In genomic region chr9:116741742-116742141, GRCh38 we compare ENCODE assay signal across 28 cellular contexts.
"Had no signal": no experiment of that assay in that cellular context is flagged by ENCODE, and none has a peak within 500 bp of the region (broad histone marks: within the 10 kb centered on the region; RNA-seq: fewer than 3 reads in every experiment).

No MANE protein-coding gene starts in this region.

- H3K9me3 ChIP-seq: colonic mucosa, esophagus squamous epithelium, gastrocnemius medialis, heart right ventricle, left lung, lower lobe of right lung, mucosa of descending colon had no signal

- H3K4me1 ChIP-seq: colonic mucosa, gastrocnemius medialis, left lung, lower lobe of right lung had no signal

- H3K36me3 ChIP-seq: colonic mucosa, esophagus squamous epithelium, gastrocnemius medialis, heart right ventricle, left lung, lower lobe of right lung had no signal

- H3K27ac ChIP-seq: colonic mucosa, epithelial cell of prostate, esophagus squamous epithelium, gastrocnemius medialis, heart right ventricle, left lung, lower lobe of right lung had no signal

- FAIRE-seq: endometrium, islet of Langerhans, keratinocyte had no signal

- H3K4me3 ChIP-seq: colonic mucosa, esophagus squamous epithelium, gastrocnemius medialis, heart right ventricle, left lung, lower lobe of right lung, mucosa of descending colon had no signal

- H3K27ac Mint-ChIP-seq: dendritic cell treated with granulocyte-macrophage colony-stimulating factor and Interleukin-4, amounts not matched to agents 40 ng/mL and 50 ng/mL, for 4 days; effector memory CD8-positive, alpha-beta T cell; endodermal cell; mesothelial cell of epicardium; naive B cell had no signal

- H3K9me3 Mint-ChIP-seq: dendritic cell treated with granulocyte-macrophage colony-stimulating factor and Interleukin-4, amounts not matched to agents 40 ng/mL and 50 ng/mL, for 4 days; effector memory CD8-positive, alpha-beta T cell; endodermal cell; mesothelial cell of epicardium had no signal

- H3K36me3 Mint-ChIP-seq: mesothelial cell of epicardium, naive B cell had no signal

- H3K27me3 ChIP-seq: colonic mucosa, esophagus squamous epithelium, gastrocnemius medialis, left lung had no signal

- DNase-seq: colonic mucosa; cortex of kidney; effector CD8-positive, alpha-beta T cell; effector memory CD8-positive, alpha-beta T cell; erythroblast; esophagus squamous epithelium; foreskin fibroblast; foreskin melanocyte; gastrocnemius medialis; glutamatergic neuron; head of caudate nucleus; heart right ventricle; hippocampal formation; left cardiac atrium; left lung; left ventricle myocardium superior; lower lobe of right lung; mesenchymal stem cell; mucosa of descending colon; naive B cell had no signal

- H3K4me3 Mint-ChIP-seq: dendritic cell treated with granulocyte-macrophage colony-stimulating factor and Interleukin-4, amounts not matched to agents 40 ng/mL and 50 ng/mL, for 4 days; effector memory CD8-positive, alpha-beta T cell; endodermal cell; mesothelial cell of epicardium; naive B cell had no signal

- ATAC-seq: effector memory CD8-positive, alpha-beta T cell; esophagus mucosa; gastrocnemius medialis; heart right ventricle; left cardiac atrium; left lung; left ventricle myocardium superior; lower lobe of right lung; mucosa of descending colon had no signal
